18 cellular contexts compared by ENCODE assay signal in the genomic region with DNA sequence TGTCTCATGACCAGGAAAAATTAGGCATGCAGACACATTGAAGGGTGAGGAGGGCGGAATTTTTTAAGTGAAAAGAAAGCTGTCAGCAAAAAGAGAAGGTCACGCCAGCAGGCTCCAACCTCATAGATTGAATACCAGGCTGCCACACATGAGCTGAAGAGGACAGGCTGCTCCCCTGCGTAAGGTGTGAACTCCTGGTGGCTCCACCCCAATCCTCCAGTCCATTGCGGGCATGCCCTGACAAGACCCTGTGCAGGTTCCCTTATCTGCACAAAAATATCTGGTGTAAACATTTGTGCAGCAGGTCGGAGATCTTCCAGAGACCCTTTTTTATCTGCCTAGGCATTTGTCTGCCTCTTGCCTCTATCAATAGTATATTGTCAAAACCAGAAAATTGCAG. TPM values are rescaled to one million over a fixed set of nuclear protein-coding genes. Genes with fewer than 3 reads are reported as not detected.
A peak's percentile ranks its signal among the peaks of the same experiment; 100 is the strongest.
DNase-seq lines count a peak whose midpoint lies in the region; ATAC-seq, FAIRE-seq and TF ChIP-seq lines count a peak whose summit lies in the region.
"Had no signal": no experiment of that assay in that cellular context is flagged by ENCODE, and none has a peak within 500 bp of the region (broad histone marks: within the 10 kb centered on the region; RNA-seq: fewer than 3 reads in every experiment).

No MANE protein-coding gene starts in this region.

- H3K4me2 ChIP-seq in HepG2 (ENCODE audit: low read depth, low read length) (no peak overlapping the region), K562 (ENCODE audit: insufficient read depth, low read length) (no peak overlapping the region), hepatocyte (peak overlapping the region; percentile 40)
- H3K4me2 ChIP-seq: KMS-11 had no signal

- H3K79me2 ChIP-seq in HepG2 (ENCODE audit: insufficient read depth, low read length) (no peaks in the 10 kb centered on the region), K562 (ENCODE audit: control insufficient read depth, insufficient read depth, low read length) (no peaks in the 10 kb centered on the region), hepatocyte (no peaks in the 10 kb centered on the region)

- peak; percentile 47 for DNase-seq in HepG2 (ENCODE audit: low spot score)
- no peak for DNase-seq in right lobe of liver
- DNase-seq in K562 (ENCODE audit: extremely low read depth in 1 of 4, low spot score in 3 of 4), result no peak
- DNase-seq in hepatocyte (ENCODE audit: low spot score), result peak; percentile 41
- DNase-seq: COR-L47, DMS153, GM23248, NCI-H1048, NCI-H1436 treated with DMSO at 0.1 percent for 48 hours, NCI-H2029 treated with DMSO at 0.1 percent for 48 hours, NCI-H226, NCI-H774, RPMI8226 had no signal

- H4K20me1 ChIP-seq in HepG2 (ENCODE audit: insufficient read depth, low read length), result no peaks in the 10 kb centered on the region
- no peaks in the 10 kb centered on the region for H4K20me1 ChIP-seq in K562 (replicated peaks; ENCODE audit: control insufficient read depth, insufficient read depth, low read length)
- H4K20me1 ChIP-seq in hepatocyte (ENCODE audit: insufficient read depth, poor library complexity, severe bottlenecking), result no peaks in the 10 kb centered on the region

- TF ChIP-seq CTCF in HepG2 (CRISPR knock-in tag; IDR thresholded peaks at IDR 0.05) (no peak), right lobe of liver (IDR thresholded peaks at IDR 0.05) (no peak), K562 (IDR thresholded peaks at IDR 0.05 in 2 of 3, conservative IDR thresholded peaks at IDR 0.05 in 1 of 3; ENCODE audit: insufficient read depth in 2 of 3, low read depth in 1 of 3, low read length in 3 of 3) (no peak), hepatocyte (IDR thresholded peaks at IDR 0.05; ENCODE audit: poor library complexity) (no peak)

- H2AFZ ChIP-seq in HepG2 (ENCODE audit: low read length) (no peak overlapping the region), K562 (ENCODE audit: low read depth, low read length) (no peak overlapping the region), hepatocyte (peak overlapping the region; percentile 32)
- H2AFZ ChIP-seq: GM23248 had no signal

- TF ChIP-seq POLR2A in HepG2 (IDR thresholded peaks at IDR 0.05; ENCODE audit: insufficient read depth in 1 of 2, low read depth in 2 of 2, low read length in 2 of 2) (no peak), right lobe of liver (IDR thresholded peaks at IDR 0.05) (no peak), K562 (conservative IDR thresholded peaks at IDR 0.05) (no peak)

- intact Hi-C loops in HepG2 (cut with micrococcal nuclease; ENCODE audit: unreplicated experiment) (no loop called here), right lobe of liver (cut with DNase I) (no loop called here), K562 (cut with micrococcal nuclease) (no loop called here)

- WGBS in HepG2 (ENCODE audit: low lambda C conversion rate), result 94% methylated on average over 4 of the region's 5 CpGs
- no CpG with 5 or more reads among the region's 5 CpGs for WGBS in right lobe of liver (ENCODE audit: insufficient coverage, low coverage, low lambda C conversion rate, missing lambda C conversion rate)
- WGBS in K562 (ENCODE audit: insufficient coverage, low coverage, missing lambda C conversion rate), result 52% methylated on average over 5 of the region's 5 CpGs
- 33% methylated on average over 5 of the region's 5 CpGs for WGBS in hepatocyte (ENCODE audit: low lambda C conversion rate, missing lambda C conversion rate)

- in situ Hi-C loops in HepG2 (cut with HindIII; ENCODE audit: extremely low pct_ligation_motif_present, low pct_unique_long_range_greater_than_20kb) (no loop called here), K562 (cut with MboI) (no loop called here)

- ATAC-seq in HepG2 (no peak), right lobe of liver (no peak), K562 (peak; percentile 49; the same call in 2 of the 3 replicates), GM21381 (IDR thresholded peaks at IDR 0.05; ENCODE audit: unreplicated experiment) (no peak), HG03442 (IDR thresholded peaks at IDR 0.05; ENCODE audit: unreplicated experiment) (no peak), GM18519 (IDR thresholded peaks at IDR 0.05; ENCODE audit: low FRiP score, unreplicated experiment) (no peak)

- H3K9ac ChIP-seq in HepG2 (ENCODE audit: insufficient read depth, low read depth, low read length), result no peak overlapping the region
- H3K9ac ChIP-seq in K562 (ENCODE audit: insufficient read depth in 1 of 2, low read depth in 2 of 2, low read length in 2 of 2), result no peak overlapping the region
- H3K9ac ChIP-seq: GM23248, KMS-11 had no signal

- no TSS peak for BruUV-seq in HepG2 (replicated peaks; lab: Mats Ljungman, UMichigan)
- no TSS peak for BruUV-seq in K562 (replicated peaks; lab: Mats Ljungman, UMichigan)

- H3K4me3 ChIP-seq in HepG2 (replicated peaks in 1 of 3; ENCODE audit: insufficient read depth in 1 of 3, low read depth in 2 of 3, low read length in 3 of 3) (no peak overlapping the region), right lobe of liver (no peak overlapping the region), K562 (no peak overlapping the region), hepatocyte (no peak overlapping the region)
- H3K4me3 ChIP-seq: GM23248 had no signal

- no peak for FAIRE-seq in HepG2 (lab: Jason Lieb, UNC)
- FAIRE-seq in K562 (lab: Jason Lieb, UNC), result no peak

- H3K9me3 ChIP-seq in HepG2 (ENCODE audit: low read length) (peaks cover 8% of the 10 kb centered on the region; the same call in 1 of the 2 replicates), right lobe of liver (no peaks in the 10 kb centered on the region), K562 (replicated peaks; ENCODE audit: control insufficient read depth, insufficient read depth, low read depth, low read length) (peaks cover 5% of the 10 kb centered on the region; the same call in 1 of the 2 replicates), hepatocyte (ENCODE audit: low read depth) (no peaks in the 10 kb centered on the region)

- no peaks in the 10 kb centered on the region for H3K9me1 ChIP-seq in K562 (ENCODE audit: control insufficient read depth, insufficient read depth, low read length)

- H3K4me1 ChIP-seq in HepG2 (ENCODE audit: insufficient read depth, low read length), result peaks cover 26% of the 10 kb centered on the region
- H3K4me1 ChIP-seq in right lobe of liver, result no peaks in the 10 kb centered on the region
- H3K4me1 ChIP-seq in K562 (replicated peaks in 1 of 2; ENCODE audit: control insufficient read depth in 2 of 2, insufficient read depth in 2 of 2, low read length in 2 of 2), result peaks cover 0 to 2% of the 10 kb centered on the region in 2 experiments; a peak in 3 of 5 replicates
- peaks cover 23% of the 10 kb centered on the region for H3K4me1 ChIP-seq in hepatocyte (ENCODE audit: insufficient read depth)

- TF ChIP-seq EP300 in HepG2 (IDR thresholded peaks at IDR 0.05; ENCODE audit: low read depth in 2 of 2, low read length in 2 of 2) (no peak), HepG2 (CRISPR knock-in tag; IDR thresholded peaks at IDR 0.05; ENCODE audit: borderline replicate concordance) (no peak), K562 (IDR thresholded peaks at IDR 0.05; ENCODE audit: low read length) (no peak)

- no peaks in the 10 kb centered on the region for H3K9me2 ChIP-seq in hepatocyte (replicated peaks; ENCODE audit: insufficient read depth)

- H3K27me3 ChIP-seq in HepG2 (ENCODE audit: control insufficient read depth in 1 of 2, insufficient read depth in 2 of 2, low read length in 2 of 2) (no peaks in the 10 kb centered on the region), right lobe of liver (no peaks in the 10 kb centered on the region), K562 (ENCODE audit: control insufficient read depth in 2 of 2, insufficient read depth in 2 of 2, low read length in 2 of 2) (no peaks in the 10 kb centered on the region), hepatocyte (no peaks in the 10 kb centered on the region)

- no peak for TF ChIP-seq RAD21 in HepG2 (CRISPR knock-in tag; IDR thresholded peaks at IDR 0.05)
- no peak for TF ChIP-seq RAD21 in K562 (CRISPR knock-in tag; conservative IDR thresholded peaks at IDR 0.05 in 1 of 2, IDR thresholded peaks at IDR 0.05 in 1 of 2)

- no peak overlapping the region for H3K27ac ChIP-seq in HepG2 (ENCODE audit: extremely low read length, insufficient read depth, low read length)
- H3K27ac ChIP-seq in right lobe of liver, result no peak overlapping the region
- no peak overlapping the region for H3K27ac ChIP-seq in K562 (ENCODE audit: extremely low read depth, low read depth, low read length)
- H3K27ac ChIP-seq in hepatocyte, result peak overlapping the region; percentile 31
- H3K27ac ChIP-seq: C4-2B, GM23248, KMS-11 had no signal

- CTCF ChIA-PET in HepG2 (lab: Yijun Ruan, JAX; ENCODE audit: low intra/inter-chr PET ratio, low total read pairs), result no interaction called here
- CTCF ChIA-PET in K562 (lab: Yijun Ruan, JAX; ENCODE audit: low intra/inter-chr PET ratio), result no interaction called here

- POLR2A ChIA-PET in HepG2 (lab: Yijun Ruan, JAX), result interaction anchor here (1.2 to 1.4 kb wide), 3 partner anchors 12 to 36 kb away, joined by 3 to 5 read pairs (median 5); a partner anchor contains a TSS
- POLR2A ChIA-PET in K562 (lab: Yijun Ruan, JAX), result no interaction called here

- no peaks in the 10 kb centered on the region for H3K36me3 ChIP-seq in HepG2 (replicated peaks in 1 of 2; ENCODE audit: control insufficient read depth in 1 of 2, insufficient read depth in 2 of 2, low read length in 2 of 2)
- H3K36me3 ChIP-seq in right lobe of liver, result no peaks in the 10 kb centered on the region
- H3K36me3 ChIP-seq in K562 (ENCODE audit: control insufficient read depth, insufficient read depth, low read length), result no peaks in the 10 kb centered on the region
- no peaks in the 10 kb centered on the region for H3K36me3 ChIP-seq in hepatocyte (replicated peaks; ENCODE audit: insufficient read depth, low read depth)

RNA-seq across cellular contexts. Expression of a gene that starts 22.9 kb away (rescaled TPM):
- total RNA-seq in HepG2 (2016; rRNA removed; fragmentation: Illumina TruSeq; extraction: Trizol) (38.7 and 50.2 TPM in 2 replicates), right lobe of liver (1 to 10 TPM; 2.5 to 6.4 (median 5.0) TPM), K562 (2014; rRNA removed) (39.8 and 42.0 TPM in 2 replicates), K562 (2014; rRNA removed; fragmentation: Illumina TruSeq; extraction: Trizol) (50.1 and 58.1 TPM in 2 replicates), K562 (2015; rRNA removed; fragmentation: Illumina TruSeq; extraction: Trizol) (47.1 and 49.2 TPM in 2 replicates), K562 (2021) (43.1 and 44.6 TPM in 2 replicates), hepatocyte (26.6 and 30.0 TPM in 2 replicates)
- 14.0 and 19.4 TPM in 2 replicates for total RNA-seq in HepG2 (2016; cell fraction: cytosol; rRNA removed; fragmentation: Illumina TruSeq; extraction: Trizol; ENCODE audit: low read depth)
- 38.8 and 49.0 TPM in 2 replicates for total RNA-seq in HepG2 (2016; cell fraction: insoluble cytoplasmic fraction; rRNA removed; fragmentation: Illumina TruSeq; extraction: Trizol)
- 23.9 and 33.2 TPM in 2 replicates for total RNA-seq in HepG2 (2016; cell fraction: membrane; rRNA removed; fragmentation: Illumina TruSeq; extraction: Trizol)
- total RNA-seq in HepG2 (2016; cell fraction: nucleus; rRNA removed; fragmentation: Illumina TruSeq; extraction: Trizol), result 39.3 and 43.5 TPM in 2 replicates
- polyA plus RNA-seq in HepG2 (2011; rRNA removed) (13.5 and 18.1 TPM in 2 replicates), K562 (2011; rRNA removed) (42.2 and 57.9 TPM in 2 replicates), K562 (2014; fragmentation: Illumina TruSeq; extraction: Trizol) (43.9 and 47.9 TPM in 2 replicates), K562 (2014; fragmentation: Nextera tagmentation; extraction: Ambion mirVana) (10 to 100 TPM; 27.8 to 60.0 TPM), K562 (2014; rRNA removed) (32.9 and 38.9 TPM in 2 replicates), hepatocyte (18.3 and 21.8 TPM in 2 replicates)
- 8.0 and 11.3 TPM in 2 replicates for polyA plus RNA-seq in HepG2 (2011; cell fraction: cytosol; rRNA removed)
- polyA plus RNA-seq in HepG2 (2011; cell fraction: nucleus; rRNA removed), result 14.7 and 17.6 TPM in 2 replicates
- 13.9 and 16.3 TPM in 2 replicates for polyA plus RNA-seq in HepG2 (2012)
- polyA plus RNA-seq in HepG2 (2016; cell fraction: cytosol; fragmentation: Illumina TruSeq; extraction: Trizol; ENCODE audit: low read depth), result 1.5 and 1.8 TPM in 2 replicates
- polyA plus RNA-seq in HepG2 (2016; cell fraction: insoluble cytoplasmic fraction; fragmentation: Illumina TruSeq; extraction: Trizol; ENCODE audit: low read depth), result 28.6 and 28.7 TPM in 2 replicates
- polyA plus RNA-seq in HepG2 (2016; cell fraction: membrane; fragmentation: Illumina TruSeq; extraction: Trizol; ENCODE audit: low read depth), result 2.3 and 3.2 TPM in 2 replicates
- polyA plus RNA-seq in HepG2 (2016; cell fraction: nucleus; fragmentation: Illumina TruSeq; extraction: Trizol; ENCODE audit: insufficient read depth, low read depth), result 28.1 and 32.8 TPM in 2 replicates
- 14.4 and 24.2 TPM in 2 replicates for polyA minus RNA-seq in HepG2 (2011; rRNA and poly(A)+ RNA removed; ENCODE audit: low replicate concordance)
- 12.3 and 12.7 TPM in 2 replicates for polyA minus RNA-seq in HepG2 (2011; cell fraction: cytosol; rRNA and poly(A)+ RNA removed)
- polyA minus RNA-seq in HepG2 (2011; cell fraction: nucleus; rRNA and poly(A)+ RNA removed), result 70.5 and 70.8 TPM in 2 replicates
- total RNA-seq in K562 (2011; cell fraction: chromatin; rRNA removed; ENCODE audit: low replicate concordance), result 43.4 and 116 TPM in 2 replicates
- total RNA-seq in K562 (2011; cell fraction: nucleolus; rRNA removed), result 20.5 and 26.8 TPM in 2 replicates
- total RNA-seq in K562 (2011; cell fraction: nucleoplasm; rRNA removed), result 44.4 and 51.5 TPM in 2 replicates
- 17.5 and 26.6 TPM in 2 replicates for polyA plus RNA-seq in K562 (2011; cell fraction: cytosol; rRNA removed)
- polyA plus RNA-seq in K562 (2011; cell fraction: nucleus; rRNA removed), result 32.0 and 41.7 TPM in 2 replicates
- polyA plus RNA-seq in K562 (2012), result 27.1 and 27.9 TPM in 2 replicates
- polyA minus RNA-seq in K562 (2011; rRNA and poly(A)+ RNA removed), result 93.3 and 99.5 TPM in 2 replicates
- 17.8 and 27.5 TPM in 2 replicates for polyA minus RNA-seq in K562 (2011; cell fraction: cytosol; rRNA and poly(A)+ RNA removed)
- 40.7 and 59.4 TPM in 2 replicates for polyA minus RNA-seq in K562 (2011; cell fraction: nucleus; rRNA and poly(A)+ RNA removed)

RNA-seq across cellular contexts. Expression of a gene that starts 51.3 kb away (rescaled TPM):
- 19.2 and 19.8 TPM in 2 replicates for total RNA-seq in HepG2 (2016; rRNA removed; fragmentation: Illumina TruSeq; extraction: Trizol)
- 46.9 and 48.3 TPM in 2 replicates for total RNA-seq in HepG2 (2016; cell fraction: cytosol; rRNA removed; fragmentation: Illumina TruSeq; extraction: Trizol; ENCODE audit: low read depth)
- total RNA-seq in HepG2 (2016; cell fraction: insoluble cytoplasmic fraction; rRNA removed; fragmentation: Illumina TruSeq; extraction: Trizol), result 14.8 and 19.7 TPM in 2 replicates
- 57.6 and 63.8 TPM in 2 replicates for total RNA-seq in HepG2 (2016; cell fraction: membrane; rRNA removed; fragmentation: Illumina TruSeq; extraction: Trizol)
- total RNA-seq in HepG2 (2016; cell fraction: nucleus; rRNA removed; fragmentation: Illumina TruSeq; extraction: Trizol), result 11.9 and 14.4 TPM in 2 replicates
- polyA plus RNA-seq in HepG2 (2011; rRNA removed), result 10.1 and 11.3 TPM in 2 replicates
- polyA plus RNA-seq in HepG2 (2011; cell fraction: cytosol; rRNA removed), result 10.6 and 13.0 TPM in 2 replicates
- 6.4 and 6.5 TPM in 2 replicates for polyA plus RNA-seq in HepG2 (2011; cell fraction: nucleus; rRNA removed)
- polyA plus RNA-seq in HepG2 (2012), result 10.6 and 12.3 TPM in 2 replicates
- 72.4 and 72.7 TPM in 2 replicates for polyA plus RNA-seq in HepG2 (2016; cell fraction: cytosol; fragmentation: Illumina TruSeq; extraction: Trizol; ENCODE audit: low read depth)
- polyA plus RNA-seq in HepG2 (2016; cell fraction: insoluble cytoplasmic fraction; fragmentation: Illumina TruSeq; extraction: Trizol; ENCODE audit: low read depth), result 20.1 and 23.8 TPM in 2 replicates
- 67.8 and 75.8 TPM in 2 replicates for polyA plus RNA-seq in HepG2 (2016; cell fraction: membrane; fragmentation: Illumina TruSeq; extraction: Trizol; ENCODE audit: low read depth)
- polyA plus RNA-seq in HepG2 (2016; cell fraction: nucleus; fragmentation: Illumina TruSeq; extraction: Trizol; ENCODE audit: insufficient read depth, low read depth), result 20.9 and 21.6 TPM in 2 replicates
- polyA minus RNA-seq in HepG2 (2011; rRNA and poly(A)+ RNA removed; ENCODE audit: low replicate concordance), result 2.8 and 10.7 TPM in 2 replicates
- 9.2 and 9.4 TPM in 2 replicates for polyA minus RNA-seq in HepG2 (2011; cell fraction: cytosol; rRNA and poly(A)+ RNA removed)
- 15.0 and 15.5 TPM in 2 replicates for polyA minus RNA-seq in HepG2 (2011; cell fraction: nucleus; rRNA and poly(A)+ RNA removed)
- total RNA-seq in right lobe of liver, result 10 to 100 TPM in 3 of 6 experiments, 1 to 10 TPM in 3; 6.7 to 26.9 (median 15.9) TPM
- 13.3 and 20.3 TPM in 2 replicates for total RNA-seq in K562 (2011; cell fraction: chromatin; rRNA removed; ENCODE audit: low replicate concordance)
- 6.3 and 7.0 TPM in 2 replicates for total RNA-seq in K562 (2011; cell fraction: nucleolus; rRNA removed)
- 14.1 and 20.8 TPM in 2 replicates for total RNA-seq in K562 (2011; cell fraction: nucleoplasm; rRNA removed)
- 25.8 and 28.7 TPM in 2 replicates for total RNA-seq in K562 (2014; rRNA removed)
- total RNA-seq in K562 (2014; rRNA removed; fragmentation: Illumina TruSeq; extraction: Trizol), result 22.0 and 24.3 TPM in 2 replicates
- total RNA-seq in K562 (2015; rRNA removed; fragmentation: Illumina TruSeq; extraction: Trizol), result 24.0 and 24.6 TPM in 2 replicates
- 22.1 and 22.3 TPM in 2 replicates for total RNA-seq in K562 (2021)
- polyA plus RNA-seq in K562 (2011; rRNA removed), result 12.4 and 16.0 TPM in 2 replicates
- polyA plus RNA-seq in K562 (2011; cell fraction: cytosol; rRNA removed), result 8.6 and 9.9 TPM in 2 replicates
- 8.3 and 8.9 TPM in 2 replicates for polyA plus RNA-seq in K562 (2011; cell fraction: nucleus; rRNA removed)
- polyA plus RNA-seq in K562 (2012), result 15.4 and 16.9 TPM in 2 replicates
- polyA plus RNA-seq in K562 (2014; fragmentation: Illumina TruSeq; extraction: Trizol), result 20.6 and 26.6 TPM in 2 replicates
- 1 to 10 TPM; 9.4 to 9.6 TPM for polyA plus RNA-seq in K562 (2014; fragmentation: Nextera tagmentation; extraction: Ambion mirVana)
- 22.8 and 27.3 TPM in 2 replicates for polyA plus RNA-seq in K562 (2014; rRNA removed)
- polyA minus RNA-seq in K562 (2011; rRNA and poly(A)+ RNA removed), result 16.3 TPM in 2 replicates
- 5.7 and 10.7 TPM in 2 replicates for polyA minus RNA-seq in K562 (2011; cell fraction: cytosol; rRNA and poly(A)+ RNA removed)
- 3.8 and 5.8 TPM in 2 replicates for polyA minus RNA-seq in K562 (2011; cell fraction: nucleus; rRNA and poly(A)+ RNA removed)
- 34.3 and 42.2 TPM in 2 replicates for total RNA-seq in hepatocyte
- polyA plus RNA-seq in hepatocyte, result 33.4 and 33.8 TPM in 2 replicates

Comparison
In these comparisons a context has a peak if more than half of its experiments do, and no peak if none do; other contexts are left out.
1. DNase-seq: peak in HepG2 (single experiment) and hepatocyte (single experiment); none in right lobe of liver (0 of 3) and K562 (0 of 4).